Comparison of ENCODE assay signal across 1 cellular context in genomic region chr3:152402698-152403456, GRCh38.
TF ChIP-seq lines count a peak whose summit lies in the region.

No MANE protein-coding gene starts in this region.

TF ChIP-seq in K562, 482 proteins besides CTCF, POLR2A, EP300 and RAD21 (continued from another document and continues in another):
- TF ChIP-seq BCLAF1 (IDR thresholded peaks at IDR 0.05; ENCODE audit: borderline replicate concordance in 1 of 2, control insufficient read depth in 1 of 2, low read depth in 2 of 2, low read length in 1 of 2) (no peak), MAFG (tag; conservative IDR thresholded peaks at IDR 0.05) (peak; percentile 86), KDM2B (CRISPR knock-in tag; IDR thresholded peaks at IDR 0.05) (no peak), MAFK (IDR thresholded peaks at IDR 0.05; ENCODE audit: low read length) (peak; percentile 51; the same call in 1 of the 2 replicates), TOE1 (IDR thresholded peaks at IDR 0.05; ENCODE audit: borderline replicate concordance) (no peak), TOE1 (CRISPR knock-in tag; IDR thresholded peaks at IDR 0.05; ENCODE audit: borderline replicate concordance, low read depth) (no peak), ZNF324 (CRISPR knock-in tag; IDR thresholded peaks at IDR 0.05) (no peak), CTCFL (IDR thresholded peaks at IDR 0.05; ENCODE audit: borderline replicate concordance, insufficient read depth, low read depth, low read length, poor library complexity, severe bottlenecking) (no peak), CBX5 (IDR thresholded peaks at IDR 0.05; ENCODE audit: borderline replicate concordance, low read depth) (no peak), ZNF584 (CRISPR knock-in tag; IDR thresholded peaks at IDR 0.05; ENCODE audit: low read depth) (no peak), YBX1 (IDR thresholded peaks at IDR 0.05) (no peak), HEY1 (CRISPR knock-in tag; IDR thresholded peaks at IDR 0.05; ENCODE audit: borderline replicate concordance) (no peak), THAP12 (CRISPR knock-in tag; IDR thresholded peaks at IDR 0.05) (no peak), CBFA2T2 (conservative IDR thresholded peaks at IDR 0.05) (no peak), BRF1 (IDR thresholded peaks at IDR 0.05; ENCODE audit: borderline replicate concordance, extremely low read depth, insufficient read length) (no peak), MLLT1 (IDR thresholded peaks at IDR 0.05) (no peak), SMAD1 (IDR thresholded peaks at IDR 0.05; ENCODE audit: low read depth, low read length, partially characterized antibody) (no peak), ZFP91 (CRISPR knock-in tag; IDR thresholded peaks at IDR 0.05) (no peak), NONO (IDR thresholded peaks at IDR 0.05; ENCODE audit: low read depth in 2 of 2, low read length in 1 of 2) (0 out of 4 replicates have a peak, but pooled peaks of 1 of the 2 experiments have one; percentile 14), MNT (conservative IDR thresholded peaks at IDR 0.05) (no peak), ZFP36 (IDR thresholded peaks at IDR 0.05; ENCODE audit: low read depth, low read length, partially characterized antibody) (no peak), RFX1 (IDR thresholded peaks at IDR 0.05) (peak; percentile 17; the same call in 1 of the 2 replicates), ZNF134 (CRISPR knock-in tag; conservative IDR thresholded peaks at IDR 0.05) (no peak), TGIF2 (CRISPR knock-in tag; IDR thresholded peaks at IDR 0.05) (no peak)
- TF ChIP-seq, protein P1, sequence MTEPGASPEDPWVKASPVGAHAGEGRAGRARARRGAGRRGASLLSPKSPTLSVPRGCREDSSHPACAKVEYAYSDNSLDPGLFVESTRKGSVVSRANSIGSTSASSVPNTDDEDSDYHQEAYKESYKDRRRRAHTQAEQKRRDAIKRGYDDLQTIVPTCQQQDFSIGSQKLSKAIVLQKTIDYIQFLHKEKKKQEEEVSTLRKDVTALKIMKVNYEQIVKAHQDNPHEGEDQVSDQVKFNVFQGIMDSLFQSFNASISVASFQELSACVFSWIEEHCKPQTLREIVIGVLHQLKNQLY (CRISPR knock-in tag; conservative IDR thresholded peaks at IDR 0.05): no peak
- TF ChIP-seq, protein P2, sequence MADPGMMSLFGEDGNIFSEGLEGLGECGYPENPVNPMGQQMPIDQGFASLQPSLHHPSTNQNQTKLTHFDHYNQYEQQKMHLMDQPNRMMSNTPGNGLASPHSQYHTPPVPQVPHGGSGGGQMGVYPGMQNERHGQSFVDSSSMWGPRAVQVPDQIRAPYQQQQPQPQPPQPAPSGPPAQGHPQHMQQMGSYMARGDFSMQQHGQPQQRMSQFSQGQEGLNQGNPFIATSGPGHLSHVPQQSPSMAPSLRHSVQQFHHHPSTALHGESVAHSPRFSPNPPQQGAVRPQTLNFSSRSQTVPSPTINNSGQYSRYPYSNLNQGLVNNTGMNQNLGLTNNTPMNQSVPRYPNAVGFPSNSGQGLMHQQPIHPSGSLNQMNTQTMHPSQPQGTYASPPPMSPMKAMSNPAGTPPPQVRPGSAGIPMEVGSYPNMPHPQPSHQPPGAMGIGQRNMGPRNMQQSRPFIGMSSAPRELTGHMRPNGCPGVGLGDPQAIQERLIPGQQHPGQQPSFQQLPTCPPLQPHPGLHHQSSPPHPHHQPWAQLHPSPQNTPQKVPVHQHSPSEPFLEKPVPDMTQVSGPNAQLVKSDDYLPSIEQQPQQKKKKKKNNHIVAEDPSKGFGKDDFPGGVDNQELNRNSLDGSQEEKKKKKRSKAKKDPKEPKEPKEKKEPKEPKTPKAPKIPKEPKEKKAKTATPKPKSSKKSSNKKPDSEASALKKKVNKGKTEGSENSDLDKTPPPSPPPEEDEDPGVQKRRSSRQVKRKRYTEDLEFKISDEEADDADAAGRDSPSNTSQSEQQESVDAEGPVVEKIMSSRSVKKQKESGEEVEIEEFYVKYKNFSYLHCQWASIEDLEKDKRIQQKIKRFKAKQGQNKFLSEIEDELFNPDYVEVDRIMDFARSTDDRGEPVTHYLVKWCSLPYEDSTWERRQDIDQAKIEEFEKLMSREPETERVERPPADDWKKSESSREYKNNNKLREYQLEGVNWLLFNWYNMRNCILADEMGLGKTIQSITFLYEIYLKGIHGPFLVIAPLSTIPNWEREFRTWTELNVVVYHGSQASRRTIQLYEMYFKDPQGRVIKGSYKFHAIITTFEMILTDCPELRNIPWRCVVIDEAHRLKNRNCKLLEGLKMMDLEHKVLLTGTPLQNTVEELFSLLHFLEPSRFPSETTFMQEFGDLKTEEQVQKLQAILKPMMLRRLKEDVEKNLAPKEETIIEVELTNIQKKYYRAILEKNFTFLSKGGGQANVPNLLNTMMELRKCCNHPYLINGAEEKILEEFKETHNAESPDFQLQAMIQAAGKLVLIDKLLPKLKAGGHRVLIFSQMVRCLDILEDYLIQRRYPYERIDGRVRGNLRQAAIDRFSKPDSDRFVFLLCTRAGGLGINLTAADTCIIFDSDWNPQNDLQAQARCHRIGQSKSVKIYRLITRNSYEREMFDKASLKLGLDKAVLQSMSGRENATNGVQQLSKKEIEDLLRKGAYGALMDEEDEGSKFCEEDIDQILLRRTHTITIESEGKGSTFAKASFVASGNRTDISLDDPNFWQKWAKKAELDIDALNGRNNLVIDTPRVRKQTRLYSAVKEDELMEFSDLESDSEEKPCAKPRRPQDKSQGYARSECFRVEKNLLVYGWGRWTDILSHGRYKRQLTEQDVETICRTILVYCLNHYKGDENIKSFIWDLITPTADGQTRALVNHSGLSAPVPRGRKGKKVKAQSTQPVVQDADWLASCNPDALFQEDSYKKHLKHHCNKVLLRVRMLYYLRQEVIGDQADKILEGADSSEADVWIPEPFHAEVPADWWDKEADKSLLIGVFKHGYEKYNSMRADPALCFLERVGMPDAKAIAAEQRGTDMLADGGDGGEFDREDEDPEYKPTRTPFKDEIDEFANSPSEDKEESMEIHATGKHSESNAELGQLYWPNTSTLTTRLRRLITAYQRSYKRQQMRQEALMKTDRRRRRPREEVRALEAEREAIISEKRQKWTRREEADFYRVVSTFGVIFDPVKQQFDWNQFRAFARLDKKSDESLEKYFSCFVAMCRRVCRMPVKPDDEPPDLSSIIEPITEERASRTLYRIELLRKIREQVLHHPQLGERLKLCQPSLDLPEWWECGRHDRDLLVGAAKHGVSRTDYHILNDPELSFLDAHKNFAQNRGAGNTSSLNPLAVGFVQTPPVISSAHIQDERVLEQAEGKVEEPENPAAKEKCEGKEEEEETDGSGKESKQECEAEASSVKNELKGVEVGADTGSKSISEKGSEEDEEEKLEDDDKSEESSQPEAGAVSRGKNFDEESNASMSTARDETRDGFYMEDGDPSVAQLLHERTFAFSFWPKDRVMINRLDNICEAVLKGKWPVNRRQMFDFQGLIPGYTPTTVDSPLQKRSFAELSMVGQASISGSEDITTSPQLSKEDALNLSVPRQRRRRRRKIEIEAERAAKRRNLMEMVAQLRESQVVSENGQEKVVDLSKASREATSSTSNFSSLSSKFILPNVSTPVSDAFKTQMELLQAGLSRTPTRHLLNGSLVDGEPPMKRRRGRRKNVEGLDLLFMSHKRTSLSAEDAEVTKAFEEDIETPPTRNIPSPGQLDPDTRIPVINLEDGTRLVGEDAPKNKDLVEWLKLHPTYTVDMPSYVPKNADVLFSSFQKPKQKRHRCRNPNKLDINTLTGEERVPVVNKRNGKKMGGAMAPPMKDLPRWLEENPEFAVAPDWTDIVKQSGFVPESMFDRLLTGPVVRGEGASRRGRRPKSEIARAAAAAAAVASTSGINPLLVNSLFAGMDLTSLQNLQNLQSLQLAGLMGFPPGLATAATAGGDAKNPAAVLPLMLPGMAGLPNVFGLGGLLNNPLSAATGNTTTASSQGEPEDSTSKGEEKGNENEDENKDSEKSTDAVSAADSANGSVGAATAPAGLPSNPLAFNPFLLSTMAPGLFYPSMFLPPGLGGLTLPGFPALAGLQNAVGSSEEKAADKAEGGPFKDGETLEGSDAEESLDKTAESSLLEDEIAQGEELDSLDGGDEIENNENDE (IDR thresholded peaks at IDR 0.05; ENCODE audit: low read depth, low read length): no peak
